In genomic region chr21:15682182-15682895, GRCh38 we compare ENCODE assay signal across 10 cellular contexts. TPM values are rescaled to one million over a fixed set of nuclear protein-coding genes. Genes with fewer than 3 reads are reported as not detected.
A peak's percentile ranks its signal among the peaks of the same experiment; 100 is the strongest.
DNase-seq lines count a peak whose midpoint lies in the region; ATAC-seq and TF ChIP-seq lines count a peak whose summit lies in the region.
"Had no signal": no experiment of that assay in that cellular context is flagged by ENCODE, and none has a peak within 500 bp of the region (broad histone marks: within the 10 kb centered on the region; RNA-seq: fewer than 3 reads in every experiment).

No MANE protein-coding gene starts in this region.

- ATAC-seq in Right ventricle myocardium inferior (peak; percentile 37), T-helper 17 cell (peak; percentile 33), left ventricle myocardium superior (peak; percentile 50), upper lobe of right lung (peak; percentile 85), HG02852 (IDR thresholded peaks at IDR 0.05; ENCODE audit: unreplicated experiment) (no peak)
- ATAC-seq in stimulated activated naive B cell treated with anti-CD40 and anti-IgM and Interleukin-4, amounts not matched to agents 10 μg/mL and 1 μg/mL and 100 μg/mL, for 72 hours (replicated peaks), result no peak

- no peak overlapping the region for H3K4me3 ChIP-seq in left ventricle myocardium inferior
- peak overlapping the region; percentile 11 for H3K4me3 ChIP-seq in upper lobe of right lung

- H3K27ac Mint-ChIP-seq in T-helper 17 cell, result no peak overlapping the region
- H3K27ac Mint-ChIP-seq in stimulated activated naive B cell treated with anti-CD40 and anti-IgM and Interleukin-4, amounts not matched to agents 10 μg/mL and 1 μg/mL and 100 μg/mL, for 72 hours, result no peak overlapping the region

- peaks cover 9% of the 10 kb centered on the region for H3K27me3 Mint-ChIP-seq in T-helper 17 cell
- peaks cover 0 to 7% of the 10 kb centered on the region in 2 donors for H3K27me3 Mint-ChIP-seq in stimulated activated naive B cell treated with anti-CD40 and anti-IgM and Interleukin-4, amounts not matched to agents 10 μg/mL and 1 μg/mL and 100 μg/mL, for 72 hours

- no peaks in the 10 kb centered on the region for H3K36me3 ChIP-seq in left ventricle myocardium inferior
- no peaks in the 10 kb centered on the region for H3K36me3 ChIP-seq in upper lobe of right lung

- TF ChIP-seq CTCF in left ventricle myocardium inferior (IDR thresholded peaks at IDR 0.05; ENCODE audit: borderline replicate concordance) (no peak), upper lobe of right lung (IDR thresholded peaks at IDR 0.05) (no peak)

- DNase-seq in Right ventricle myocardium inferior (ENCODE audit: missing footprints) (no peak), left ventricle myocardium inferior (no peak), T-helper 17 cell (no peak), left ventricle myocardium superior (no peak), upper lobe of right lung (no peak), NCI-H345 (lab: John Stamatoyannopoulos, UW) (no peak)
- DNase-seq in stimulated activated naive B cell treated with anti-CD40 and anti-IgM and Interleukin-4, amounts not matched to agents 10 μg/mL and 1 μg/mL and 100 μg/mL, for 72 hours, result no peak
- DNase-seq: Karpas-422 had no signal

- H3K36me3 Mint-ChIP-seq in T-helper 17 cell (ENCODE audit: low read depth), result peaks cover 2% of the 10 kb centered on the region
- no peaks in the 10 kb centered on the region for H3K36me3 Mint-ChIP-seq in stimulated activated naive B cell treated with anti-CD40 and anti-IgM and Interleukin-4, amounts not matched to agents 10 μg/mL and 1 μg/mL and 100 μg/mL, for 72 hours
- H3K36me3 Mint-ChIP-seq: CD4-positive, alpha-beta memory T cell had no signal

- H3K9me3 ChIP-seq in left ventricle myocardium inferior (replicated peaks) (no peaks in the 10 kb centered on the region), T-helper 17 cell (ENCODE audit: control insufficient read depth, low read length, poor library complexity, severe bottlenecking) (no peaks in the 10 kb centered on the region), upper lobe of right lung (no peaks in the 10 kb centered on the region)

- no peak overlapping the region for H3K4me3 Mint-ChIP-seq in T-helper 17 cell
- no peak overlapping the region for H3K4me3 Mint-ChIP-seq in stimulated activated naive B cell treated with anti-CD40 and anti-IgM and Interleukin-4, amounts not matched to agents 10 μg/mL and 1 μg/mL and 100 μg/mL, for 72 hours
- H3K4me3 Mint-ChIP-seq: CD4-positive, alpha-beta memory T cell had no signal

- peaks cover 3% of the 10 kb centered on the region for H3K4me1 ChIP-seq in left ventricle myocardium inferior
- peaks cover 6% of the 10 kb centered on the region for H3K4me1 ChIP-seq in upper lobe of right lung

- peaks cover 5% of the 10 kb centered on the region for H3K4me1 Mint-ChIP-seq in T-helper 17 cell
- peaks cover 2 to 14% of the 10 kb centered on the region in 2 donors for H3K4me1 Mint-ChIP-seq in stimulated activated naive B cell treated with anti-CD40 and anti-IgM and Interleukin-4, amounts not matched to agents 10 μg/mL and 1 μg/mL and 100 μg/mL, for 72 hours

- intact Hi-C loops in Right ventricle myocardium inferior (cut with DNase I) (no loop called here), left ventricle myocardium inferior (cut with micrococcal nuclease) (no loop called here), left ventricle myocardium superior (cut with micrococcal nuclease) (no loop called here), upper lobe of right lung (cut with DNase I) (no loop called here)

- no peaks in the 10 kb centered on the region for H3K27me3 ChIP-seq in left ventricle myocardium inferior (ENCODE audit: low read depth)
- H3K27me3 ChIP-seq in upper lobe of right lung, result no peaks in the 10 kb centered on the region

- H3K27ac ChIP-seq in left ventricle myocardium inferior (replicated peaks) (no peak overlapping the region), upper lobe of right lung (peak overlapping the region; percentile 73)

- H3K9me3 Mint-ChIP-seq in stimulated activated naive B cell treated with anti-CD40 and anti-IgM and Interleukin-4, amounts not matched to agents 10 μg/mL and 1 μg/mL and 100 μg/mL, for 72 hours, result no peaks in the 10 kb centered on the region

RNA-seq across cellular contexts. Expression of gene USP25, which starts 47.4 kb away (rescaled TPM):
- total RNA-seq in Right ventricle myocardium inferior, result 48.4 TPM
- 53.2 TPM for total RNA-seq in left ventricle myocardium inferior
- 10 to 100 TPM; 52.0 to 66.7 TPM for total RNA-seq in T-helper 17 cell
- total RNA-seq in left ventricle myocardium superior, result 46.0 TPM
- 65.0 TPM for total RNA-seq in upper lobe of right lung

Comparison
In these comparisons a context has a peak if more than half of its experiments do, and no peak if none do; other contexts are left out.
1. ATAC-seq: peak in Right ventricle myocardium inferior (single experiment), T-helper 17 cell (single experiment), left ventricle myocardium superior (single experiment) and upper lobe of right lung (single experiment); none in HG02852 (single experiment) and stimulated activated naive B cell treated with anti-CD40 and anti-IgM and Interleukin-4, amounts not matched to agents 10 μg/mL and 1 μg/mL and 100 μg/mL, for 72 hours (0 of 2).